18 cellular contexts compared by ENCODE assay signal in genomic region chr19:32129141-32129540, GRCh38.
DNase-seq lines count a peak whose midpoint lies in the region; ATAC-seq and TF ChIP-seq lines count a peak whose summit lies in the region.
"Had no signal": no experiment of that assay in that cellular context is flagged by ENCODE, and none has a peak within 500 bp of the region (broad histone marks: within the 10 kb centered on the region; RNA-seq: fewer than 3 reads in every experiment).

No MANE protein-coding gene starts in this region.

- no peaks in the 10 kb centered on the region for H3K9me3 ChIP-seq in SJCRH30 (replicated peaks)
- no peaks in the 10 kb centered on the region for H3K9me3 ChIP-seq in vagina

- no peak overlapping the region; the same call in 1 of the 2 replicates for H3K27ac ChIP-seq in SJCRH30
- peak overlapping the region; percentile 57 for H3K27ac ChIP-seq in vagina
- H3K27ac ChIP-seq: C4-2B, PC-9, RWPE1 had no signal

- H3K36me3 ChIP-seq in SJCRH30: no peaks in the 10 kb centered on the region
- H3K36me3 ChIP-seq in vagina: no peaks in the 10 kb centered on the region

- DNase-seq in SJCRH30: peak; percentile 61 to 72
- peak; percentile 84 for DNase-seq in left kidney (ENCODE audit: low read depth, low spot score)
- DNase-seq in occipital lobe (lab: John Stamatoyannopoulos, UW): peak; percentile 22
- peak in 1 of 2 donors; percentile 94 for DNase-seq in vagina (ENCODE audit: extremely low spot score in 2 of 2)
- DNase-seq in GOT3 (lab: John Stamatoyannopoulos, UW): no peak
- DNase-seq in Calu3: no peak
- DNase-seq in Right ventricle myocardium superior: no peak
- DNase-seq: ACHN, GDM1, KBM-7, NCI-H1105, NCI-H1694 treated with DMSO at 0.1 percent for 48 hours, NCI-H2107, NCI-H510A, PC-9 had no signal

- intact Hi-C loops in vagina (cut with DNase I): no loop called here
- intact Hi-C loops in Calu3 (cut with micrococcal nuclease; ENCODE audit: unreplicated experiment): no loop called here
- intact Hi-C loops in Right ventricle myocardium superior (cut with DNase I): no loop called here

- peaks cover 8% of the 10 kb centered on the region for H3K9me3 Mint-ChIP-seq in Calu3 (ENCODE audit: low read depth, unreplicated experiment)

- TF ChIP-seq POLR2A in vagina (IDR thresholded peaks at IDR 0.05): no peak

- CTCF ChIA-PET in Calu3 (lab: Charles Lee): no interaction called here

- no peak overlapping the region for H3K4me3 Mint-ChIP-seq in Calu3 (ENCODE audit: low read depth, unreplicated experiment)

- H3K4me1 ChIP-seq in SJCRH30 (peaks cover 18% of the 10 kb centered on the region), vagina (peaks cover 7% of the 10 kb centered on the region)

- BruUV-seq in Calu3 (replicated peaks; lab: Mats Ljungman, UMichigan): no TSS peak

- ATAC-seq in Right ventricle myocardium superior (ENCODE audit: poor library complexity): no peak
- ATAC-seq: HepG2 had no signal

- H3K36me3 Mint-ChIP-seq in Calu3 (ENCODE audit: insufficient read depth, unreplicated experiment): no peaks in the 10 kb centered on the region

- no peaks in the 10 kb centered on the region for H3K27me3 Mint-ChIP-seq in Calu3 (ENCODE audit: unreplicated experiment)

- no peak for TF ChIP-seq CTCF in vagina (IDR thresholded peaks at IDR 0.05)
- no peak for TF ChIP-seq CTCF in Calu3 (IDR thresholded peaks at IDR 0.05; ENCODE audit: unreplicated experiment)

- H3K27ac Mint-ChIP-seq in Calu3 (ENCODE audit: unreplicated experiment): no peak overlapping the region

- no peak overlapping the region for H3K4me3 ChIP-seq in SJCRH30
- H3K4me3 ChIP-seq in vagina: no peak overlapping the region
- H3K4me3 ChIP-seq: PC-9 had no signal

- no peaks in the 10 kb centered on the region for H3K4me1 Mint-ChIP-seq in Calu3 (ENCODE audit: low read depth, unreplicated experiment)

- H3K27me3 ChIP-seq in SJCRH30 (no peaks in the 10 kb centered on the region), vagina (no peaks in the 10 kb centered on the region)

Comparison
In these comparisons a context has a peak if more than half of its experiments do, and no peak if none do; other contexts are left out.
1. DNase-seq: peak in SJCRH30 (2 of 2), left kidney (single experiment) and occipital lobe (single experiment); none in GOT3 (single experiment), Calu3 (single experiment) and Right ventricle myocardium superior (single experiment).